ENCODE assay signal across 14 cellular contexts in the genomic region with DNA sequence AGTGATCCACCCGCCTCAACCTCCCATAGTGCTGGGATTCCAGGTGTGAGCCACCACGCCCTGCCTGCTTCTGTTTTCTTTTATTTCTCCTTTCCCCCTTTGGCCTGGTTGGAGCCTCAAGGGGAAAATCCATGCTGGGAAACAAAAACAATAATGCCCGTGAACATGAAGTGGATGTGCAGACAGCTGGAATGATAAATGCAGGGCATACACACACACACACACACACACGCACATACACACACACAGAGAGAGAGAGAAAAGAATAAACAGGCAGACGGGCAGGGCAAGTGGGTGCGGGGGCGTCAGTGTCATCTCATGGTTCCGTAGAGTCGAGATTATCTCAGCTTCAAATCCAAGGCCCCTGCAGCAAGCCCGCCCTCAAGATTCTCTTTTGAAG. TPM values are rescaled to one million over a fixed set of nuclear protein-coding genes. Genes with fewer than 3 reads are reported as not detected.
DNase-seq lines count a peak whose midpoint lies in the region; FAIRE-seq and TF ChIP-seq lines count a peak whose summit lies in the region.
"Had no signal": no experiment of that assay in that cellular context is flagged by ENCODE, and none has a peak within 500 bp of the region (broad histone marks: within the 10 kb centered on the region; RNA-seq: fewer than 3 reads in every experiment).

No MANE protein-coding gene starts in this region.

- H3F3A ChIP-seq in PC-9 (ENCODE audit: insufficient read depth, low read depth): peaks cover 39% of the 10 kb centered on the region

- POLR2A ChIA-PET in PC-9 (lab: Charles Lee; ENCODE audit: unreplicated experiment): no interaction called here

- no peak for FAIRE-seq in frontal cortex (lab: Jason Lieb, UNC)

- no peak overlapping the region for H3K4me2 ChIP-seq in PC-9

- H2AFZ ChIP-seq in PC-9: no peak overlapping the region

- H3K27ac ChIP-seq in PC-9: no peak overlapping the region; the same call in 1 of the 2 replicates
- H3K27ac ChIP-seq: HL-60 had no signal

- H3K9me2 ChIP-seq in PC-9 (ENCODE audit: insufficient read depth): no peaks in the 10 kb centered on the region

- BruUV-seq in PC-9 (replicated peaks; lab: Mats Ljungman, UMichigan): no TSS peak

- no peaks in the 10 kb centered on the region for H3K27me3 ChIP-seq in PC-9 (ENCODE audit: insufficient read depth, low read depth)
- H3K27me3 ChIP-seq: colonic mucosa, esophagus squamous epithelium had no signal

- H3K79me2 ChIP-seq in PC-9 (ENCODE audit: low read depth): peaks cover 5% of the 10 kb centered on the region

- H3K4me3 ChIP-seq in fibroblast of mammary gland (ENCODE audit: control insufficient read depth, low read depth, low read length) (no peak overlapping the region), PC-9 (no peak overlapping the region)
- H3K4me3 ChIP-seq: colonic mucosa, esophagus squamous epithelium had no signal

- CTCF ChIA-PET in PC-9 (lab: Charles Lee): no interaction called here

- no peak for TF ChIP-seq CTCF in fibroblast of mammary gland (conservative IDR thresholded peaks at IDR 0.05; ENCODE audit: control insufficient read depth, insufficient read depth, low read depth, low read length)
- TF ChIP-seq CTCF in PC-9 (conservative IDR thresholded peaks at IDR 0.05): no peak

- no peaks in the 10 kb centered on the region for H4K20me1 ChIP-seq in PC-9 (ENCODE audit: insufficient read depth)

- no peaks in the 10 kb centered on the region for H3K9me3 ChIP-seq in PC-9 (ENCODE audit: insufficient read depth, low read depth)
- H3K9me3 ChIP-seq: colonic mucosa, esophagus squamous epithelium had no signal

- intact Hi-C loops in PC-9 (cut with micrococcal nuclease; ENCODE audit: unreplicated experiment): no loop called here

- DNase-seq in OCI-M1 (lab: John Stamatoyannopoulos, UW): peak; percentile 29
- DNase-seq in activated T-cell treated with anti-CD3 and anti-CD28 coated beads for 48 hours (ENCODE audit: low read depth): peak; percentile 52
- DNase-seq in fibroblast of mammary gland (ENCODE audit: low read depth): peak; percentile 60
- DNase-seq in stimulated activated CD8-positive, alpha-beta memory T cell treated with anti-CD3 and anti-CD28 coated beads, Interleukin-7, amount 100 ng/mL, for 4 hours (ENCODE audit: low read depth in 2 of 2): peak; percentile 46 to 50
- no peak for DNase-seq in PC-9
- no peak for DNase-seq in frontal cortex (ENCODE audit: low spot score in 2 of 2)
- no peak for DNase-seq in NCI-H226
- DNase-seq: activated B cell treated with CpG ODN at 0.5 μM for 24 hours; activated naive CD8-positive, alpha-beta T cell treated with anti-CD3 and anti-CD28 coated beads, Interleukin-2, amount 10 ng/mL, durations not matched to agents 7 days and 5 days; colonic mucosa; esophagus squamous epithelium; H7; NCI-H2029 had no signal

- peaks cover 40% of the 10 kb centered on the region for H3K4me1 ChIP-seq in PC-9 (replicated peaks; ENCODE audit: insufficient read depth)

- no peaks in the 10 kb centered on the region for H3K36me3 ChIP-seq in PC-9 (ENCODE audit: low read depth)
- H3K36me3 ChIP-seq: colonic mucosa, esophagus squamous epithelium had no signal

RNA-seq across cellular contexts. Expression of gene PLEKHF1, which starts 4.4 kb away (rescaled TPM):
- total RNA-seq in PC-9 (2021) (16.0 and 18.0 TPM in 2 replicates), frontal cortex (2.0 TPM)

RNA-seq across cellular contexts. Expression of gene C19orf12, which starts 54.2 kb away (rescaled TPM):
- 14.8 and 15.4 TPM in 2 replicates for total RNA-seq in PC-9 (2021)
- 41.2 TPM for total RNA-seq in frontal cortex

RNA-seq across cellular contexts. Expression of gene POP4, which starts 54.8 kb away (rescaled TPM):
- total RNA-seq in PC-9 (2021) (52.8 and 66.6 TPM in 2 replicates), frontal cortex (35.5 TPM)

Comparison
In these comparisons a context has a peak if more than half of its experiments do, and no peak if none do; other contexts are left out.
1. DNase-seq: peak in OCI-M1 (single experiment), activated T-cell treated with anti-CD3 and anti-CD28 coated beads for 48 hours (single experiment), fibroblast of mammary gland (single experiment) and stimulated activated CD8-positive, alpha-beta memory T cell treated with anti-CD3 and anti-CD28 coated beads, Interleukin-7, amount 100 ng/mL, for 4 hours (2 of 2); none in PC-9 (0 of 2), frontal cortex (0 of 2) and NCI-H226 (single experiment).